Comparison of ENCODE assay signal across 9 cellular contexts in the genomic region with DNA sequence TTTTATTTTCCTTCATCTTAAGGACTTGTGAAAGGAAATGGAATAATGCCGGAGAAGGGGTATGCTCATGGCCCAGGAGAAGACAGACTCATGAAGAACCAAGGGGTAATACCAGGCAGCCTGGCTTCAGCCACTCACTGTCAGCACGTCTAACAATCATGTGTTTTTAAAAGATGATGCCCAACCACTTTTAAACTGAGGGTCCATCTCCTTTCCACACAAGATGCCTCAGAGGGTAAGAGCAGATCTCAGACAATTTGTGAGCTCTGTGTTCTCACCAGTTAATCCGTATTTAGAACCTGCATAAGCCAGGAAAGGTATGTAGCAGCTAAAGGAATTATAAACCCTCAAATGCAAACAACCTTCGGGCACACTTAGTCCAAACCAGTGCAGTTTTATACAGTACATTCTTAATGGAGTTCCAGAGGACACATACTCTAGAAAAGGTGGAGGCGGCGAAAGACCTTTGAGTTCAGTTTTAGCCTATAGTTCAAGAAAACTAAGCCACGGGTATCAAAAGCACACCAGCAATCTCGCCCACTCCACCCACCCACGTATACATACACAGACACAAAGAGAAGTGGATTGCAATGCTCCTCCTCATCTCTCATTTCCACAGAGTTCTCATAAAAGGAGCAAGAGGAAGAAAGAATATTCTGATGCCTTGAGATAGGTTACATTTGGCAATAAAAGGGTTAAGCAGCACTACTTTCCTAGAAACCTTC. TPM values are rescaled to one million over a fixed set of nuclear protein-coding genes. Genes with fewer than 3 reads are reported as not detected.
DNase-seq lines count a peak whose midpoint lies in the region; ATAC-seq and TF ChIP-seq lines count a peak whose summit lies in the region.
"Had no signal": no experiment of that assay in that cellular context is flagged by ENCODE, and none has a peak within 500 bp of the region (broad histone marks: within the 10 kb centered on the region; RNA-seq: fewer than 3 reads in every experiment).

No MANE protein-coding gene starts in this region.

- H3K4me3 Mint-ChIP-seq in activated CD8-positive, alpha-beta memory T cell treated with anti-CD3 and anti-CD28 coated beads, Interleukin-2, amount 10 ng/mL, durations not matched to agents 7 days and 5 days, result peak overlapping the region; percentile 100
- peak overlapping the region; percentile 89 to 93 for H3K4me3 Mint-ChIP-seq in stimulated activated naive B cell treated with anti-CD40 and anti-IgM and Interleukin-4, amounts not matched to agents 10 μg/mL and 1 μg/mL and 100 μg/mL, for 72 hours

- WGBS in esophagus squamous epithelium, 2 donors, result 43 to 58% methylated on average over 9 of the region's 9 CpGs

- H3K36me3 Mint-ChIP-seq in activated CD8-positive, alpha-beta memory T cell treated with anti-CD3 and anti-CD28 coated beads, Interleukin-2, amount 10 ng/mL, durations not matched to agents 7 days and 5 days, result peaks cover 53% of the 10 kb centered on the region
- H3K36me3 Mint-ChIP-seq in stimulated activated naive B cell treated with anti-CD40 and anti-IgM and Interleukin-4, amounts not matched to agents 10 μg/mL and 1 μg/mL and 100 μg/mL, for 72 hours, result peaks cover 16 to 37% of the 10 kb centered on the region in 2 donors

- H3K4me1 Mint-ChIP-seq in activated CD8-positive, alpha-beta memory T cell treated with anti-CD3 and anti-CD28 coated beads, Interleukin-2, amount 10 ng/mL, durations not matched to agents 7 days and 5 days, result peaks cover 60% of the 10 kb centered on the region
- peaks cover 34 to 64% of the 10 kb centered on the region in 2 donors for H3K4me1 Mint-ChIP-seq in stimulated activated naive B cell treated with anti-CD40 and anti-IgM and Interleukin-4, amounts not matched to agents 10 μg/mL and 1 μg/mL and 100 μg/mL, for 72 hours

- H3K27ac ChIP-seq in VCaP, result peak overlapping the region; percentile 95
- peak overlapping the region in 3 of 4 donors; percentile 97 to 99 (median 97) for H3K27ac ChIP-seq in esophagus squamous epithelium
- peak overlapping the region in 1 of 2 donors; percentile 87 for H3K27ac ChIP-seq in uterus

- H3K36me3 ChIP-seq in esophagus squamous epithelium, result peaks cover 0 to 23% (median 6%) of the 10 kb centered on the region in 3 donors
- no peaks in the 10 kb centered on the region for H3K36me3 ChIP-seq in uterus

- TF ChIP-seq CTCF in VCaP (conservative IDR thresholded peaks at IDR 0.05), result no peak
- no peak for TF ChIP-seq CTCF in esophagus squamous epithelium (IDR thresholded peaks at IDR 0.05)
- TF ChIP-seq CTCF in uterus (IDR thresholded peaks at IDR 0.05), result no peak

- H3K27me3 Mint-ChIP-seq in activated CD8-positive, alpha-beta memory T cell treated with anti-CD3 and anti-CD28 coated beads, Interleukin-2, amount 10 ng/mL, durations not matched to agents 7 days and 5 days, result no peaks in the 10 kb centered on the region
- H3K27me3 Mint-ChIP-seq in stimulated activated naive B cell treated with anti-CD40 and anti-IgM and Interleukin-4, amounts not matched to agents 10 μg/mL and 1 μg/mL and 100 μg/mL, for 72 hours, result no peaks in the 10 kb centered on the region

- H3K27ac Mint-ChIP-seq in activated CD8-positive, alpha-beta memory T cell treated with anti-CD3 and anti-CD28 coated beads, Interleukin-2, amount 10 ng/mL, durations not matched to agents 7 days and 5 days, result peak overlapping the region; percentile 98
- H3K27ac Mint-ChIP-seq in stimulated activated naive B cell treated with anti-CD40 and anti-IgM and Interleukin-4, amounts not matched to agents 10 μg/mL and 1 μg/mL and 100 μg/mL, for 72 hours, result no peak overlapping the region

- CTCF ChIA-PET in activated CD8-positive, alpha-beta memory T cell treated with anti-CD3 and anti-CD28 coated beads, Interleukin-2, amount 10 ng/mL, durations not matched to agents 7 days and 5 days (lab: Charles Lee), result interaction anchor here (0.8 to 12.8 kb wide), 9 partner anchors 10 to 92 kb away, joined by 3 to 375 read pairs (median 4); partner anchors contain the start of genes HDAC3 and RELL2

- ATAC-seq in activated CD8-positive, alpha-beta memory T cell treated with anti-CD3 and anti-CD28 coated beads, Interleukin-2, amount 10 ng/mL, durations not matched to agents 7 days and 5 days, result no peak
- ATAC-seq in stimulated activated naive B cell treated with anti-CD40 and anti-IgM and Interleukin-4, amounts not matched to agents 10 μg/mL and 1 μg/mL and 100 μg/mL, for 72 hours (replicated peaks), result no peak
- ATAC-seq in HG02938 (IDR thresholded peaks at IDR 0.05; ENCODE audit: unreplicated experiment), result no peak
- no peak for ATAC-seq in GM18870 (IDR thresholded peaks at IDR 0.05; ENCODE audit: unreplicated experiment)

- H3K9me3 ChIP-seq in esophagus squamous epithelium, result no peaks in the 10 kb centered on the region
- no peaks in the 10 kb centered on the region for H3K9me3 ChIP-seq in uterus

- intact Hi-C loops in esophagus squamous epithelium (cut with DNase I), result no loop called here
- intact Hi-C loops in uterus (cut with DNase I; ENCODE audit: low total_unique reads), result no loop called here

- no peak for DNase-seq in activated CD8-positive, alpha-beta memory T cell treated with anti-CD3 and anti-CD28 coated beads, Interleukin-2, amount 10 ng/mL, durations not matched to agents 7 days and 5 days
- no peak for DNase-seq in activated CD8-positive, alpha-beta memory T cell treated with anti-CD3 and anti-CD28 coated beads, Interleukin-2, amount 50 U/mL, for 48 hours
- no peak for DNase-seq in esophagus squamous epithelium (lab: John Stamatoyannopoulos, UW)
- no peak for DNase-seq in stimulated activated naive B cell treated with anti-CD40 and anti-IgM and Interleukin-4, amounts not matched to agents 10 μg/mL and 1 μg/mL and 100 μg/mL, for 72 hours
- no peak for DNase-seq in uterus
- DNase-seq: NCI-H1694 treated with DMSO at 0.1 percent for 48 hours had no signal

- no peak for TF ChIP-seq POLR2A in esophagus squamous epithelium (IDR thresholded peaks at IDR 0.05)
- TF ChIP-seq POLR2A in uterus (IDR thresholded peaks at IDR 0.05), result no peak

- no peaks in the 10 kb centered on the region for H3K9me3 Mint-ChIP-seq in activated CD8-positive, alpha-beta memory T cell treated with anti-CD3 and anti-CD28 coated beads, Interleukin-2, amount 10 ng/mL, durations not matched to agents 7 days and 5 days (ENCODE audit: low read depth)
- no peaks in the 10 kb centered on the region for H3K9me3 Mint-ChIP-seq in stimulated activated naive B cell treated with anti-CD40 and anti-IgM and Interleukin-4, amounts not matched to agents 10 μg/mL and 1 μg/mL and 100 μg/mL, for 72 hours

- H3K27me3 ChIP-seq in esophagus squamous epithelium, result no peaks in the 10 kb centered on the region
- no peaks in the 10 kb centered on the region for H3K27me3 ChIP-seq in uterus

- H3K4me1 ChIP-seq in esophagus squamous epithelium, result peaks cover 17 to 65% (median 26%) of the 10 kb centered on the region in 3 donors
- peaks cover 0 to 10% of the 10 kb centered on the region in 2 donors for H3K4me1 ChIP-seq in uterus

- H3K4me3 ChIP-seq in esophagus squamous epithelium, result peak overlapping the region in 3 of 4 donors; percentile 76 to 100 (median 90)
- no peak overlapping the region for H3K4me3 ChIP-seq in uterus

RNA-seq across cellular contexts. Expression of gene DIAPH1, which starts 2.6 kb away (rescaled TPM):
- 100 to 1,000 TPM; 284 to 295 TPM for total RNA-seq in activated CD8-positive, alpha-beta memory T cell treated with anti-CD3 and anti-CD28 coated beads, Interleukin-2, amount 10 ng/mL, durations not matched to agents 7 days and 5 days
- total RNA-seq in esophagus squamous epithelium (100 to 1,000 TPM in 3 of 4 donors, 10 to 100 TPM in 1; 63.0 to 157 (median 124) TPM), uterus (10 to 100 TPM; 27.7 to 69.4 (median 30.2) TPM)

RNA-seq across cellular contexts. Expression of gene HDAC3, which starts 20.5 kb away (rescaled TPM):
- total RNA-seq in activated CD8-positive, alpha-beta memory T cell treated with anti-CD3 and anti-CD28 coated beads, Interleukin-2, amount 10 ng/mL, durations not matched to agents 7 days and 5 days, result 10 to 100 TPM; 87.1 to 90.0 TPM
- 10 to 100 TPM; 33.0 to 60.8 (median 40.4) TPM for total RNA-seq in esophagus squamous epithelium
- total RNA-seq in uterus, result 10 to 100 TPM; 24.8 to 68.0 (median 46.0) TPM

RNA-seq across cellular contexts. Expression of gene RELL2, which starts 20.6 kb away (rescaled TPM):
- 10 to 100 TPM; 28.0 to 35.8 TPM for total RNA-seq in activated CD8-positive, alpha-beta memory T cell treated with anti-CD3 and anti-CD28 coated beads, Interleukin-2, amount 10 ng/mL, durations not matched to agents 7 days and 5 days
- total RNA-seq in esophagus squamous epithelium (10 to 100 TPM in 1 of 4 donors, 1 to 10 TPM in 3; 4.3 to 10.4 (median 6.4) TPM), uterus (1 to 10 TPM in 1 of 4 donors, under 1 TPM in 1, not detected in 2; 0.35 to 1.7 TPM)

RNA-seq across cellular contexts. Expression of gene FCHSD1, which starts 35.1 kb away (rescaled TPM):
- total RNA-seq in activated CD8-positive, alpha-beta memory T cell treated with anti-CD3 and anti-CD28 coated beads, Interleukin-2, amount 10 ng/mL, durations not matched to agents 7 days and 5 days, result 10 to 100 TPM; 46.5 to 64.1 TPM
- total RNA-seq in esophagus squamous epithelium (10 to 100 TPM in 2 of 4 donors, 1 to 10 TPM in 2; 6.0 to 27.7 (median 10.4) TPM), uterus (10 to 100 TPM in 2 of 4 donors, 1 to 10 TPM in 2; 2.4 to 27.2 (median 11.3) TPM)

Comparison
In these comparisons a context has a peak if more than half of its experiments do, and no peak if none do; other contexts are left out.
1. H3K4me3 ChIP-seq: peak in esophagus squamous epithelium (3 of 4); none in uterus (0 of 2).